ENCODE assay signal across 7 cellular contexts in genomic region chr6:45509426-45509825, GRCh38.
"Had no signal": no experiment of that assay in that cellular context is flagged by ENCODE, and none has a peak within 500 bp of the region (broad histone marks: within the 10 kb centered on the region; RNA-seq: fewer than 3 reads in every experiment).

No MANE protein-coding gene starts in this region.

- H3K36me3 Mint-ChIP-seq: IgD-negative memory B cell had no signal

- ATAC-seq: GM23338 had no signal

- DNase-seq: H9, HCEC 1CT had no signal

- H3K27ac Mint-ChIP-seq: GM23338, H9, IgD-negative memory B cell had no signal

- H3K4me3 Mint-ChIP-seq: GM23338, H9, IgD-negative memory B cell had no signal

- FAIRE-seq: H1, H54, HTR-8/SVneo had no signal

- H3K4me2 ChIP-seq: GM23338 had no signal

- H3K9me3 Mint-ChIP-seq: GM23338, H9, IgD-negative memory B cell had no signal

- H3K4me3 ChIP-seq: GM23338 had no signal

- H2AFZ ChIP-seq: GM23338 had no signal
